ENCODE assay signal across 34 cellular contexts in the genomic region with DNA sequence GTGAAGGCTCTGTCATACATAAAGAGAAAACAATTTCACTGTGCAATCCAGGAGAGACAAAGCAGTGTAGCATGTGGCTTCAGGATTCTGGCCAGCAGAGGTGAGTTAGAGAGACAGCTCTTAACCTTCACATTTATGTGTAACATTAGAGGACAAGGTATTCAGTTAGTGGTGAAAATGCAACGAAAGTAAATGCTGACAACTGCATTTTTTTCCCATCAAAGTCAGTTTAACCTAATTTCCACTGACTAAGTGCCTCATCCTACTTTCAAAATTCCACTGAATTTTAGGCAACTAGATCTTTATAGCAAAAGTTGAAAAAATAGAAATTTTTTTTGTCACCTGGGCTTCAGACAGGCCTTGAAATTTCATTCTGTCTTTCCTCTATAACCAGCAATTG.
"Had no signal": no experiment of that assay in that cellular context is flagged by ENCODE, and none has a peak within 500 bp of the region (broad histone marks: within the 10 kb centered on the region; RNA-seq: fewer than 3 reads in every experiment).

No MANE protein-coding gene starts in this region.

- H3K9me3 Mint-ChIP-seq: activated B cell treated with CpG ODN at 0.5 μM for 24 hours; activated CD8-positive, alpha-beta T cell treated with anti-CD3 and anti-CD28 coated beads for 36 hours; activated naive CD4-positive, alpha-beta T cell treated with anti-CD3 and anti-CD28 coated beads for 36 hours; activated naive CD4-positive, alpha-beta T cell treated with anti-CD3 and anti-CD28 coated beads, Interleukin-2, amount 50 U/mL, for 24 hours; activated naive CD8-positive, alpha-beta T cell treated with anti-CD3 and anti-CD28 coated beads for 36 hours; activated naive CD8-positive, alpha-beta T cell treated with anti-CD3 and anti-CD28 coated beads, Interleukin-2, amount 50 U/mL, for 24 hours; activated T-cell treated with anti-CD3 and anti-CD28 coated beads, Interleukin-2, amount 50 U/mL, for 4 hours; activated T-helper 17 cell treated with anti-CD3 and anti-CD28 coated beads, Interleukin-2, amount 50 U/mL, for 72 hours; brain; effector memory CD8-positive, alpha-beta T cell; T-helper 2 cell treated with Interferon-gamma antibody and Interleukin-4, amounts not matched to agents 5 μg/mL and 100 μg/mL, for 36 hours had no signal

- H3K36me3 ChIP-seq: adrenal gland, ascending aorta, breast epithelium, cardiac muscle cell, esophagus squamous epithelium, WERI-Rb-1 had no signal

- H3K27me3 ChIP-seq: adrenal gland, ascending aorta, breast epithelium, cardiac muscle cell had no signal

- H3K4me3 ChIP-seq: adrenal gland, ascending aorta, breast epithelium, cardiac muscle cell, esophagus squamous epithelium had no signal

- H3K9me3 ChIP-seq: adrenal gland, ascending aorta, breast epithelium, esophagus squamous epithelium had no signal

- H3K27ac Mint-ChIP-seq: activated B cell treated with CpG ODN at 0.5 μM for 24 hours; activated CD8-positive, alpha-beta T cell treated with anti-CD3 and anti-CD28 coated beads for 36 hours; activated naive CD4-positive, alpha-beta T cell treated with anti-CD3 and anti-CD28 coated beads for 36 hours; activated naive CD4-positive, alpha-beta T cell treated with anti-CD3 and anti-CD28 coated beads, Interleukin-2, amount 50 U/mL, for 24 hours; activated naive CD8-positive, alpha-beta T cell treated with anti-CD3 and anti-CD28 coated beads for 36 hours; activated naive CD8-positive, alpha-beta T cell treated with anti-CD3 and anti-CD28 coated beads, Interleukin-2, amount 50 U/mL, for 24 hours; activated T-helper 17 cell treated with anti-CD3 and anti-CD28 coated beads, Interleukin-2, amount 50 U/mL, for 72 hours; brain; effector memory CD8-positive, alpha-beta T cell; T-helper 17 cell; T-helper 2 cell treated with Interferon-gamma antibody and Interleukin-4, amounts not matched to agents 5 μg/mL and 100 μg/mL, for 36 hours had no signal

- H3K27ac ChIP-seq: adrenal gland, ascending aorta, breast epithelium, cardiac muscle cell, esophagus squamous epithelium, WERI-Rb-1 had no signal

- H3K4me1 ChIP-seq: adrenal gland, ascending aorta, breast epithelium, esophagus squamous epithelium had no signal

- DNase-seq: activated B cell treated with CpG ODN at 0.5 μM for 24 hours; activated CD4-positive, alpha-beta T cell treated with anti-CD3 and anti-CD28 coated beads for 48 hours; activated CD4-positive, alpha-beta T cell treated with anti-CD3 and anti-CD28 coated beads, Interleukin-2, amount 50 U/mL, for 1 hour; activated CD4-positive, alpha-beta T cell treated with anti-CD3 and anti-CD28 coated beads, Interleukin-2, amount 50 U/mL, for 48 hours; activated CD8-positive, alpha-beta memory T cell treated with anti-CD3 and anti-CD28 coated beads for 24 hours; activated CD8-positive, alpha-beta T cell treated with anti-CD3 and anti-CD28 coated beads for 36 hours; activated effector memory CD4-positive, alpha-beta T cell treated with anti-CD3 and anti-CD28 coated beads, Interleukin-2, amount 50 U/mL, for 16 hours; activated naive CD4-positive, alpha-beta T cell treated with anti-CD3 and anti-CD28 coated beads for 36 hours; activated naive CD8-positive, alpha-beta T cell treated with anti-CD3 and anti-CD28 coated beads for 36 hours; activated naive CD8-positive, alpha-beta T cell treated with anti-CD3 and anti-CD28 coated beads, Interleukin-2, amount 50 U/mL, for 24 hours; activated T-cell treated with anti-CD3 and anti-CD28 coated beads, Interleukin-2, amount 50 U/mL, for 4 hours; adrenal gland; central memory CD4-positive, alpha-beta T cell; cerebellar nuclear complex; cortex of kidney; dermis blood vessel endothelial cell; effector CD4-positive, alpha-beta T cell; effector memory CD8-positive, alpha-beta T cell; erythroblast; esophagus squamous epithelium; foreskin melanocyte; head of caudate nucleus; T-helper 1 cell; T-helper 17 cell; T1000; WERI-Rb-1 had no signal

- H3K36me3 Mint-ChIP-seq: activated naive CD4-positive, alpha-beta T cell treated with anti-CD3 and anti-CD28 coated beads, Interleukin-2, amount 50 U/mL, for 24 hours; activated naive CD8-positive, alpha-beta T cell treated with anti-CD3 and anti-CD28 coated beads for 36 hours; brain had no signal

- H3K4me1 Mint-ChIP-seq: activated B cell treated with CpG ODN at 0.5 μM for 24 hours; activated naive CD4-positive, alpha-beta T cell treated with anti-CD3 and anti-CD28 coated beads, Interleukin-2, amount 50 U/mL, for 24 hours; activated naive CD8-positive, alpha-beta T cell treated with anti-CD3 and anti-CD28 coated beads for 36 hours; activated naive CD8-positive, alpha-beta T cell treated with anti-CD3 and anti-CD28 coated beads, Interleukin-2, amount 50 U/mL, for 24 hours; activated T-helper 17 cell treated with anti-CD3 and anti-CD28 coated beads, Interleukin-2, amount 50 U/mL, for 72 hours; brain; T-helper 17 cell had no signal

- ATAC-seq: activated CD4-positive, CD25-positive, alpha-beta regulatory T cell treated with anti-CD3 and anti-CD28 coated beads, Interleukin-2, amount 50 U/mL, for 24 hours; activated CD8-positive, alpha-beta T cell treated with anti-CD3 and anti-CD28 coated beads for 36 hours; activated naive CD8-positive, alpha-beta T cell treated with anti-CD3 and anti-CD28 coated beads, Interleukin-2, amount 50 U/mL, for 24 hours; activated T-cell treated with anti-CD3 and anti-CD28 coated beads, Interleukin-2, amount 50 U/mL, for 4 hours; activated T-helper 17 cell treated with anti-CD3 and anti-CD28 coated beads, Interleukin-2, amount 50 U/mL, for 72 hours; effector memory CD8-positive, alpha-beta T cell; T-helper 17 cell had no signal

- H3K4me3 Mint-ChIP-seq: activated B cell treated with CpG ODN at 0.5 μM for 24 hours; activated CD8-positive, alpha-beta T cell treated with anti-CD3 and anti-CD28 coated beads for 36 hours; activated naive CD4-positive, alpha-beta T cell treated with anti-CD3 and anti-CD28 coated beads for 36 hours; activated naive CD4-positive, alpha-beta T cell treated with anti-CD3 and anti-CD28 coated beads, Interleukin-2, amount 50 U/mL, for 24 hours; activated naive CD8-positive, alpha-beta T cell treated with anti-CD3 and anti-CD28 coated beads for 36 hours; activated naive CD8-positive, alpha-beta T cell treated with anti-CD3 and anti-CD28 coated beads, Interleukin-2, amount 50 U/mL, for 24 hours; activated T-cell treated with anti-CD3 and anti-CD28 coated beads, Interleukin-2, amount 50 U/mL, for 4 hours; activated T-helper 17 cell treated with anti-CD3 and anti-CD28 coated beads, Interleukin-2, amount 50 U/mL, for 72 hours; brain; effector memory CD8-positive, alpha-beta T cell; T-helper 17 cell; T-helper 2 cell treated with Interferon-gamma antibody and Interleukin-4, amounts not matched to agents 5 μg/mL and 100 μg/mL, for 36 hours had no signal
